ENCODE assay signal across 14 cellular contexts in the genomic region with DNA sequence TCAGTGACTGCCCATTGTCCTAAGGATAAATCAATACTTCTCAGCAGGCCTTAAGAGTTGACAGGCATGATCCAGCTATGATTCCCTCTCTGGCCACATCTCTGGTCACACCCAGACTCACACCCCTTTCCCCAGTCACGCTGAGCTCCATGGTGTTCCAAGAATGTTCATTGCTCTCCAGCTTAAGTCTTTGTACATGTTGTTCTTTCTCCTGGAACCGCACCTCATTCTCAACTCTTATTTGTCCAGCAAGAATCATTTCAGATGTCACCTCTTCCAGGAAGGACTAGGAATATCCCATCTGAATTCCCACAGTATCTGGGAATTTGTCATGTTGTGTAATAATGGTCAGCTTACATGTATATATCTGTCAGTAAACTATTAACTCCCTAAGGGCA.
DNase-seq lines count a peak whose midpoint lies in the region; ATAC-seq and TF ChIP-seq lines count a peak whose summit lies in the region.
"Had no signal": no experiment of that assay in that cellular context is flagged by ENCODE, and none has a peak within 500 bp of the region (broad histone marks: within the 10 kb centered on the region; RNA-seq: fewer than 3 reads in every experiment).

No MANE protein-coding gene starts in this region.

- H3K27ac ChIP-seq in ACC112 (ENCODE audit: low read depth, low read length), result peak overlapping the region; percentile 89
- peak overlapping the region; percentile 41 for H3K27ac ChIP-seq in caudate nucleus (ENCODE audit: low read depth, low read length)
- H3K27ac ChIP-seq in hepatocyte, result peak overlapping the region; percentile 49
- peak overlapping the region; percentile 83 to 90 (median 86) for H3K27ac ChIP-seq in gastrocnemius medialis
- H3K27ac ChIP-seq: SK-N-MC, VCaP had no signal

- H3K79me2 ChIP-seq in ACC112 (ENCODE audit: control insufficient read depth, insufficient read depth, low read length, unreplicated experiment) (no peaks in the 10 kb centered on the region), hepatocyte (no peaks in the 10 kb centered on the region)

- H3K36me3 ChIP-seq in ACC112 (ENCODE audit: insufficient read depth, low read length), result no peaks in the 10 kb centered on the region
- H3K36me3 ChIP-seq in hepatocyte (replicated peaks; ENCODE audit: insufficient read depth, low read depth), result no peaks in the 10 kb centered on the region
- H3K36me3 ChIP-seq in gastrocnemius medialis, result no peaks in the 10 kb centered on the region

- H2AFZ ChIP-seq in ACC112 (ENCODE audit: low read length, unreplicated experiment), result no peak overlapping the region
- no peak overlapping the region for H2AFZ ChIP-seq in hepatocyte

- no peaks in the 10 kb centered on the region for H4K20me1 ChIP-seq in hepatocyte (ENCODE audit: insufficient read depth, poor library complexity, severe bottlenecking)

- no peak for TF ChIP-seq CTCF in hepatocyte (IDR thresholded peaks at IDR 0.05; ENCODE audit: poor library complexity)
- no peak for TF ChIP-seq CTCF in gastrocnemius medialis (IDR thresholded peaks at IDR 0.05 in 4 of 5, conservative IDR thresholded peaks at IDR 0.05 in 1 of 5)

- TF ChIP-seq POLR2A in gastrocnemius medialis (IDR thresholded peaks at IDR 0.05), result peak; percentile 11 to 56

- no peaks in the 10 kb centered on the region for H3K9me2 ChIP-seq in hepatocyte (replicated peaks; ENCODE audit: insufficient read depth)

- H3K27me3 ChIP-seq in ACC112 (ENCODE audit: insufficient read depth, low read length) (no peaks in the 10 kb centered on the region), hepatocyte (no peaks in the 10 kb centered on the region), gastrocnemius medialis (no peaks in the 10 kb centered on the region)

- no peak for DNase-seq in caudate nucleus (lab: John Stamatoyannopoulos, UW)
- DNase-seq in hepatocyte (ENCODE audit: low spot score), result peak; percentile 36
- DNase-seq in gastrocnemius medialis, result peak; percentile 87 to 91
- no peak for DNase-seq in activated T-cell treated with anti-CD3 and anti-CD28 coated beads, Interleukin-2, amount 50 U/mL, for 1 hour
- no peak for DNase-seq in dermis blood vessel endothelial cell
- DNase-seq in HuH-7.5 (ENCODE audit: low spot score), result no peak
- DNase-seq: ACHN; activated CD8-positive, alpha-beta memory T cell treated with anti-CD3 and anti-CD28 coated beads, Interleukin-2, amount 50 U/mL, for 4 hours; Kasumi-1; NCI-H1930 had no signal

- peak; percentile 74 to 78 for ATAC-seq in gastrocnemius medialis
- no peak for ATAC-seq in HG03571 (IDR thresholded peaks at IDR 0.05; ENCODE audit: unreplicated experiment)

- H3K4me3 ChIP-seq in ACC112 (ENCODE audit: low read depth, low read length), result no peak overlapping the region
- H3K4me3 ChIP-seq in hepatocyte, result no peak overlapping the region
- H3K4me3 ChIP-seq in gastrocnemius medialis, result no peak overlapping the region
- H3K4me3 ChIP-seq: SK-N-MC had no signal

- in situ Hi-C loops in gastrocnemius medialis (cut with MboI; ENCODE audit: low sequenced_read_pairs in 4 of 4), result loop anchor here in 3 of 4 donors (5.0 to 10.0 kb wide), 3 partner anchors 79 to 189 kb away; a partner anchor contains a TSS

- H3K4me1 ChIP-seq in ACC112 (ENCODE audit: control insufficient read depth, insufficient read depth, low read length, unreplicated experiment) (peaks cover 59% of the 10 kb centered on the region), hepatocyte (ENCODE audit: insufficient read depth) (peaks cover 5% of the 10 kb centered on the region), gastrocnemius medialis (peaks cover 52 to 70% of the 10 kb centered on the region in 2 donors)

- no peak overlapping the region for H3K4me2 ChIP-seq in hepatocyte

- intact Hi-C loops in gastrocnemius medialis (cut with DNase I; ENCODE audit: low total_unique reads), result loop anchor here (5.0 kb wide), 2 partner anchors 419 to 1686 kb away; a partner anchor contains a TSS

- H3K9me3 ChIP-seq in hepatocyte (ENCODE audit: low read depth), result no peaks in the 10 kb centered on the region
- H3K9me3 ChIP-seq in gastrocnemius medialis, result no peaks in the 10 kb centered on the region

- 58% methylated on average over 2 of the region's 2 CpGs for WGBS in hepatocyte (ENCODE audit: low lambda C conversion rate, missing lambda C conversion rate)

Comparison
In these comparisons a context has a peak if more than half of its experiments do, and no peak if none do; other contexts are left out.
1. DNase-seq: peak in hepatocyte (single experiment) and gastrocnemius medialis (2 of 2); none in caudate nucleus (0 of 61), activated T-cell treated with anti-CD3 and anti-CD28 coated beads, Interleukin-2, amount 50 U/mL, for 1 hour (single experiment), dermis blood vessel endothelial cell (single experiment) and HuH-7.5 (single experiment).
2. Peak in every context shown above with its lines, with median percentiles within 50 percentile points of each other: H3K27ac ChIP-seq.